Comparison of ENCODE assay signal across 35 cellular contexts in genomic region chr18:2502880-2503279, GRCh38.
"Had no signal": no experiment of that assay in that cellular context is flagged by ENCODE, and none has a peak within 500 bp of the region (broad histone marks: within the 10 kb centered on the region; RNA-seq: fewer than 3 reads in every experiment).

No MANE protein-coding gene starts in this region.

- H3K4me3 ChIP-seq: MG63 had no signal

- H3K36me3 ChIP-seq: MG63 had no signal

- DNase-seq: Karpas-422, Kasumi-1, MG63, MM.1S, MV-4-11, NCI-H1048, NCI-H1092, NCI-H1092 treated with DMSO at 0.1 percent for 48 hours, NCI-H1105, NCI-H1105 treated with DMSO at 0.1 percent for 48 hours, NCI-H1417, NCI-H1417 treated with DMSO at 0.1 percent for 48 hours, NCI-H1436, NCI-H1436 treated with DMSO at 0.1 percent for 48 hours, NCI-H146, NCI-H1694, NCI-H1694 treated with DMSO at 0.1 percent for 48 hours, NCI-H187, NCI-H187 treated with DMSO at 0.1 percent for 48 hours, NCI-H1930, NCI-H2029, NCI-H2029 treated with DMSO at 0.1 percent for 48 hours, NCI-H2081, NCI-H2081 treated with DMSO at 0.1 percent for 48 hours, NCI-H2107, NCI-H2171, NCI-H2171 treated with DMSO at 0.1 percent for 48 hours, NCI-H2227 treated with DMSO at 0.1 percent for 48 hours, NCI-H226, NCI-H345, NCI-H446, NCI-H446 treated with DMSO at 0.1 percent for 48 hours, NCI-H510A, NCI-H510A treated with DMSO at 0.1 percent for 48 hours, NCI-H524 had no signal

- H3K9me3 ChIP-seq: MG63 had no signal

- H3K27me3 ChIP-seq: MG63 had no signal
